ENCODE assay signal across 19 cellular contexts in genomic region chr16:84246679-84247077, GRCh38. TPM values are rescaled to one million over a fixed set of nuclear protein-coding genes. Genes with fewer than 3 reads are reported as not detected.
DNase-seq lines count a peak whose midpoint lies in the region; ATAC-seq and TF ChIP-seq lines count a peak whose summit lies in the region.
"Had no signal": no experiment of that assay in that cellular context is flagged by ENCODE, and none has a peak within 500 bp of the region (broad histone marks: within the 10 kb centered on the region; RNA-seq: fewer than 3 reads in every experiment).

No MANE protein-coding gene starts in this region.

- H3K36me3 Mint-ChIP-seq in glutamatergic neuron (ENCODE audit: unreplicated experiment): peaks cover 11% of the 10 kb centered on the region
- H3K36me3 Mint-ChIP-seq: CD4-positive, CD25-positive, alpha-beta regulatory T cell had no signal

- H3K27me3 Mint-ChIP-seq in glutamatergic neuron (ENCODE audit: unreplicated experiment): peaks cover 10% of the 10 kb centered on the region

- H3K4me1 Mint-ChIP-seq in glutamatergic neuron (ENCODE audit: low read depth, unreplicated experiment): peaks cover 18% of the 10 kb centered on the region
- H3K4me1 Mint-ChIP-seq: CD4-positive, CD25-positive, alpha-beta regulatory T cell had no signal

- ATAC-seq in GM21619 (IDR thresholded peaks at IDR 0.05; ENCODE audit: unreplicated experiment) (no peak), HG03571 (IDR thresholded peaks at IDR 0.05; ENCODE audit: unreplicated experiment) (no peak)
- ATAC-seq: PC-3 had no signal

- peak overlapping the region; percentile 50 for H3K27ac Mint-ChIP-seq in glutamatergic neuron (ENCODE audit: unreplicated experiment)
- H3K27ac Mint-ChIP-seq: CD4-positive, CD25-positive, alpha-beta regulatory T cell; T-helper 1 cell treated with Interleukin-12 subunit alpha and Interleukin-12 subunit beta and Interleukin-4 antibody, amounts not matched to agents 30 μg/mL and 1 μg/mL, for 36 hours had no signal

- no peak for TF ChIP-seq CTCF in glutamatergic neuron (IDR thresholded peaks at IDR 0.05; ENCODE audit: partially characterized antibody, unreplicated experiment)

- DNase-seq in D341Med (ENCODE audit: low spot score) (peak; percentile 70), KBM-7 (peak; percentile 16), NCI-H82 treated with DMSO at 0.1 percent for 48 hours (lab: John Stamatoyannopoulos, UW; ENCODE audit: unreplicated experiment) (peak; percentile 91), glutamatergic neuron (no peak), inferior parietal cortex (ENCODE audit: extremely low spot score) (no peak), amygdala (lab: John Stamatoyannopoulos, UW) (no peak)
- DNase-seq: AML-193; CD4-positive, CD25-positive, alpha-beta regulatory T cell; GF-D8; MV-4-11; NCI-H146; NCI-H446 treated with DMSO at 0.1 percent for 48 hours; NK-92 treated with Interleukin-12 subunit alpha and Interleukin-12 subunit beta, amount 100 ng/mL, for 24 hours had no signal

- in situ Hi-C loops in KBM-7 (cut with MboI; ENCODE audit: low pct_unique_long_range_greater_than_20kb, low sequenced_read_pairs): no loop called here

- no peak overlapping the region for H3K4me3 Mint-ChIP-seq in glutamatergic neuron (ENCODE audit: unreplicated experiment)
- H3K4me3 Mint-ChIP-seq: CD4-positive, CD25-positive, alpha-beta regulatory T cell; T-helper 1 cell treated with Interleukin-12 subunit alpha and Interleukin-12 subunit beta and Interleukin-4 antibody, amounts not matched to agents 30 μg/mL and 1 μg/mL, for 36 hours had no signal

- peaks cover 6% of the 10 kb centered on the region for H3K9me3 Mint-ChIP-seq in glutamatergic neuron (ENCODE audit: unreplicated experiment)

RNA-seq across cellular contexts. Expression of gene KCNG4, which starts 6.9 kb away (rescaled TPM):
- total RNA-seq in glutamatergic neuron (ENCODE audit: unreplicated experiment): not detected
- total RNA-seq: CD4-positive, CD25-positive, alpha-beta regulatory T cell; H1 had no signal

RNA-seq across cellular contexts. Expression of gene WFDC1, which starts 48.0 kb away (rescaled TPM):
- 0.93 TPM for total RNA-seq in glutamatergic neuron (ENCODE audit: unreplicated experiment)
- total RNA-seq: CD4-positive, CD25-positive, alpha-beta regulatory T cell; LHCN-M2 had no signal

RNA-seq across cellular contexts. Expression of gene ADAD2, which starts 55.7 kb away (rescaled TPM):
- not detected for total RNA-seq in glutamatergic neuron (ENCODE audit: unreplicated experiment)
- total RNA-seq: CD4-positive, CD25-positive, alpha-beta regulatory T cell; LHCN-M2; PC-3 had no signal

RNA-seq across cellular contexts. Expression of gene TAF1C, which starts 59.8 kb away (rescaled TPM):
- total RNA-seq in glutamatergic neuron (ENCODE audit: unreplicated experiment): 74.7 TPM

Comparison
In these comparisons a context has a peak if more than half of its experiments do, and no peak if none do; other contexts are left out.
1. DNase-seq: peak in D341Med (single experiment), KBM-7 (single experiment) and NCI-H82 treated with DMSO at 0.1 percent for 48 hours (single experiment); none in glutamatergic neuron (single experiment), inferior parietal cortex (single experiment) and amygdala (0 of 56).